8 cellular contexts compared by ENCODE assay signal in genomic region chr2:3302751-3303582, GRCh38.
DNase-seq lines count a peak whose midpoint lies in the region; ATAC-seq and TF ChIP-seq lines count a peak whose summit lies in the region.

No MANE protein-coding gene starts in this region.

- no peaks in the 10 kb centered on the region for H3K36me3 Mint-ChIP-seq in activated CD8-positive, alpha-beta memory T cell treated with anti-CD3 and anti-CD28 coated beads, Interleukin-2, amount 10 ng/mL, durations not matched to agents 7 days and 5 days

- H3K4me1 ChIP-seq in Loucy (ENCODE audit: insufficient read depth, low read length, poor library complexity, severe bottlenecking) (no peaks in the 10 kb centered on the region), neuron (ENCODE audit: insufficient read depth, low read length) (peaks cover 15% of the 10 kb centered on the region)

- H3K4me3 Mint-ChIP-seq in activated CD8-positive, alpha-beta memory T cell treated with anti-CD3 and anti-CD28 coated beads, Interleukin-2, amount 10 ng/mL, durations not matched to agents 7 days and 5 days, result no peak overlapping the region

- H3K9ac ChIP-seq in Loucy (ENCODE audit: low read depth, low read length, poor library complexity, severe bottlenecking), result peak overlapping the region; percentile 17

- H3K4me2 ChIP-seq in Loucy (ENCODE audit: low read depth, low read length, poor library complexity, severe bottlenecking), result peak overlapping the region; percentile 27

- H3F3A ChIP-seq in Loucy (ENCODE audit: low read depth), result no peaks in the 10 kb centered on the region

- intact Hi-C loops in dorsolateral prefrontal cortex (cut with DNase I), result loop anchor here (2.0 to 10.0 kb wide), 6 partner anchors 36 to 1446 kb away; partner anchors contain the start of gene RNASEH1 (in 1 of the 2)

- TF ChIP-seq CTCF in Loucy (conservative IDR thresholded peaks at IDR 0.05; ENCODE audit: low read length), result no peak
- no peak for TF ChIP-seq CTCF in dorsolateral prefrontal cortex (IDR thresholded peaks at IDR 0.05 in 54 of 56, conservative IDR thresholded peaks at IDR 0.05 in 2 of 56; ENCODE audit: low read depth in 1 of 56, partially characterized antibody in 56 of 56)

- H3K27ac Mint-ChIP-seq in activated CD8-positive, alpha-beta memory T cell treated with anti-CD3 and anti-CD28 coated beads, Interleukin-2, amount 10 ng/mL, durations not matched to agents 7 days and 5 days, result no peak overlapping the region

- H3K36me3 ChIP-seq in Loucy (ENCODE audit: insufficient read depth, low read length), result peaks cover 17% of the 10 kb centered on the region; the same call in 1 of the 2 replicates
- no peaks in the 10 kb centered on the region for H3K36me3 ChIP-seq in neuron (ENCODE audit: insufficient read depth, low read length)

- peak; percentile 32 for ATAC-seq in activated CD8-positive, alpha-beta memory T cell treated with anti-CD3 and anti-CD28 coated beads, Interleukin-2, amount 10 ng/mL, durations not matched to agents 7 days and 5 days
- no peak for ATAC-seq in GM21360 (IDR thresholded peaks at IDR 0.05; ENCODE audit: unreplicated experiment)

- peaks cover 13% of the 10 kb centered on the region for H3K4me1 Mint-ChIP-seq in activated CD8-positive, alpha-beta memory T cell treated with anti-CD3 and anti-CD28 coated beads, Interleukin-2, amount 10 ng/mL, durations not matched to agents 7 days and 5 days

- H3K27ac ChIP-seq in dorsolateral prefrontal cortex, result peak overlapping the region in 34 of 59 donors; percentile 12 to 84 (median 52)

- H3K27me3 ChIP-seq in Loucy (ENCODE audit: insufficient read depth, low read length, poor library complexity, severe bottlenecking) (no peaks in the 10 kb centered on the region), dorsolateral prefrontal cortex (no peaks in the 10 kb centered on the region), neuron (ENCODE audit: insufficient read depth, low read length) (no peaks in the 10 kb centered on the region)

- H3K9me3 Mint-ChIP-seq in activated CD8-positive, alpha-beta memory T cell treated with anti-CD3 and anti-CD28 coated beads, Interleukin-2, amount 10 ng/mL, durations not matched to agents 7 days and 5 days (ENCODE audit: low read depth), result no peaks in the 10 kb centered on the region

- H3K79me2 ChIP-seq in Loucy (ENCODE audit: insufficient read depth, low read length), result peaks cover 5% of the 10 kb centered on the region; the same call in 1 of the 2 replicates

- H3K27me3 Mint-ChIP-seq in activated CD8-positive, alpha-beta memory T cell treated with anti-CD3 and anti-CD28 coated beads, Interleukin-2, amount 10 ng/mL, durations not matched to agents 7 days and 5 days, result no peaks in the 10 kb centered on the region

- no peak for DNase-seq in activated CD8-positive, alpha-beta memory T cell treated with anti-CD3 and anti-CD28 coated beads, Interleukin-2, amount 10 ng/mL, durations not matched to agents 7 days and 5 days
- DNase-seq in activated CD8-positive, alpha-beta memory T cell treated with anti-CD3 and anti-CD28 coated beads for 24 hours, result no peak
- DNase-seq in dorsolateral prefrontal cortex (peak in 3 of 10 donors; percentile 42 to 53 (median 45)), NCI-H510A (lab: John Stamatoyannopoulos, UW) (no peak), NCI-H2081 treated with DMSO at 0.1 percent for 48 hours (lab: John Stamatoyannopoulos, UW) (no peak)

- no peaks in the 10 kb centered on the region for H4K20me1 ChIP-seq in Loucy (ENCODE audit: insufficient read depth, low read length, poor library complexity, severe bottlenecking)

- no peaks in the 10 kb centered on the region for H3K9me2 ChIP-seq in Loucy (replicated peaks; ENCODE audit: low read depth, low read length)

- peak overlapping the region; percentile 55 for H3K4me3 ChIP-seq in Loucy (ENCODE audit: low read length, poor library complexity, severe bottlenecking)
- peak overlapping the region in 58 of 59 donors; percentile 30 to 66 (median 52) for H3K4me3 ChIP-seq in dorsolateral prefrontal cortex
- H3K4me3 ChIP-seq in neuron (ENCODE audit: low read length), result peak overlapping the region; percentile 35

- CTCF ChIA-PET in activated CD8-positive, alpha-beta memory T cell treated with anti-CD3 and anti-CD28 coated beads, Interleukin-2, amount 10 ng/mL, durations not matched to agents 7 days and 5 days (lab: Charles Lee), result interaction anchor here (1.0 to 1.1 kb wide), 2 partner anchors 11 to 18 kb away, joined by 3 read pairs; no protein-coding TSS in a partner anchor

- H2AFZ ChIP-seq in Loucy (ENCODE audit: low read length), result no peak overlapping the region
- H2AFZ ChIP-seq in neuron (ENCODE audit: low read depth, low read length), result no peak overlapping the region

- no peaks in the 10 kb centered on the region for H3K9me3 ChIP-seq in Loucy (ENCODE audit: insufficient read depth, low read depth, low read length)
- no peaks in the 10 kb centered on the region for H3K9me3 ChIP-seq in neuron (ENCODE audit: low read length)
